ENCODE assay signal across 8 cellular contexts in genomic region chr2:8090748-8091700, GRCh38.
DNase-seq lines count a peak whose midpoint lies in the region; ATAC-seq and TF ChIP-seq lines count a peak whose summit lies in the region.

No MANE protein-coding gene starts in this region.

- POLR2A ChIA-PET in activated B cell treated with CpG ODN at 0.5 μM for 24 hours (lab: Charles Lee): no interaction called here

- intact Hi-C loops in activated B cell treated with CpG ODN at 0.5 μM for 24 hours (cut with micrococcal nuclease): no loop called here

- no peak overlapping the region for H3K4me3 ChIP-seq in Jurkat, Clone E6-1 (ENCODE audit: low read length)
- H3K4me3 ChIP-seq in fibroblast of the aortic adventitia (ENCODE audit: low read depth, low read length): no peak overlapping the region

- H3K9me3 Mint-ChIP-seq in activated B cell treated with CpG ODN at 0.5 μM for 24 hours: no peaks in the 10 kb centered on the region

- TF ChIP-seq CTCF in activated B cell treated with CpG ODN at 0.5 μM for 24 hours (IDR thresholded peaks at IDR 0.05) (no peak), fibroblast of the aortic adventitia (IDR thresholded peaks at IDR 0.05; ENCODE audit: insufficient read depth, low read length) (peak; percentile 10)

- no peaks in the 10 kb centered on the region for H3K36me3 Mint-ChIP-seq in activated B cell treated with CpG ODN at 0.5 μM for 24 hours (ENCODE audit: low read depth)

- H3K4me1 Mint-ChIP-seq in activated B cell treated with CpG ODN at 0.5 μM for 24 hours: no peaks in the 10 kb centered on the region

- H3K27me3 Mint-ChIP-seq in activated B cell treated with CpG ODN at 0.5 μM for 24 hours: no peaks in the 10 kb centered on the region

- ATAC-seq in activated B cell treated with CpG ODN at 0.5 μM for 24 hours (ENCODE audit: low read depth): peak; percentile 37

- CTCF ChIA-PET in activated B cell treated with CpG ODN at 0.5 μM for 24 hours (lab: Charles Lee): no interaction called here

- DNase-seq in activated T-cell treated with anti-CD3 and anti-CD28 coated beads for 48 hours (ENCODE audit: low read depth): peak; percentile 69
- DNase-seq in activated T-cell treated with anti-CD3 and anti-CD28 coated beads, Interleukin-2, amount 50 U/mL, for 1 hour: no peak
- DNase-seq in Jurkat, Clone E6-1 (ENCODE audit: low read depth, low spot score): peak; percentile 26
- no peak for DNase-seq in activated B cell treated with CpG ODN at 0.5 μM for 24 hours
- DNase-seq in fibroblast of the aortic adventitia (ENCODE audit: low read depth): peak; percentile 93
- DNase-seq in stimulated activated CD4-positive, alpha-beta T cell treated with anti-CD3 and anti-CD28 coated beads, Interleukin-12 subunit alpha, Interleukin-12 subunit beta, amount 100 ng/mL, for 24 hours (ENCODE audit: low read depth in 2 of 2): peak; percentile 45 to 49
- DNase-seq in mesenteric fat pad (ENCODE audit: low spot score): no peak
- no peak for DNase-seq in effector CD4-positive, alpha-beta T cell

- H3K27ac Mint-ChIP-seq in activated B cell treated with CpG ODN at 0.5 μM for 24 hours: no peak overlapping the region

- no peak overlapping the region for H3K4me3 Mint-ChIP-seq in activated B cell treated with CpG ODN at 0.5 μM for 24 hours

Comparison
In these comparisons a context has a peak if more than half of its experiments do, and no peak if none do; other contexts are left out.
1. DNase-seq: peak in activated T-cell treated with anti-CD3 and anti-CD28 coated beads for 48 hours (single experiment), Jurkat, Clone E6-1 (single experiment), fibroblast of the aortic adventitia (single experiment) and stimulated activated CD4-positive, alpha-beta T cell treated with anti-CD3 and anti-CD28 coated beads, Interleukin-12 subunit alpha, Interleukin-12 subunit beta, amount 100 ng/mL, for 24 hours (2 of 2); none in activated T-cell treated with anti-CD3 and anti-CD28 coated beads, Interleukin-2, amount 50 U/mL, for 1 hour (single experiment), activated B cell treated with CpG ODN at 0.5 μM for 24 hours (single experiment), mesenteric fat pad (single experiment) and effector CD4-positive, alpha-beta T cell (single experiment).